Comparison of ENCODE assay signal across 8 cellular contexts in the genomic region with DNA sequence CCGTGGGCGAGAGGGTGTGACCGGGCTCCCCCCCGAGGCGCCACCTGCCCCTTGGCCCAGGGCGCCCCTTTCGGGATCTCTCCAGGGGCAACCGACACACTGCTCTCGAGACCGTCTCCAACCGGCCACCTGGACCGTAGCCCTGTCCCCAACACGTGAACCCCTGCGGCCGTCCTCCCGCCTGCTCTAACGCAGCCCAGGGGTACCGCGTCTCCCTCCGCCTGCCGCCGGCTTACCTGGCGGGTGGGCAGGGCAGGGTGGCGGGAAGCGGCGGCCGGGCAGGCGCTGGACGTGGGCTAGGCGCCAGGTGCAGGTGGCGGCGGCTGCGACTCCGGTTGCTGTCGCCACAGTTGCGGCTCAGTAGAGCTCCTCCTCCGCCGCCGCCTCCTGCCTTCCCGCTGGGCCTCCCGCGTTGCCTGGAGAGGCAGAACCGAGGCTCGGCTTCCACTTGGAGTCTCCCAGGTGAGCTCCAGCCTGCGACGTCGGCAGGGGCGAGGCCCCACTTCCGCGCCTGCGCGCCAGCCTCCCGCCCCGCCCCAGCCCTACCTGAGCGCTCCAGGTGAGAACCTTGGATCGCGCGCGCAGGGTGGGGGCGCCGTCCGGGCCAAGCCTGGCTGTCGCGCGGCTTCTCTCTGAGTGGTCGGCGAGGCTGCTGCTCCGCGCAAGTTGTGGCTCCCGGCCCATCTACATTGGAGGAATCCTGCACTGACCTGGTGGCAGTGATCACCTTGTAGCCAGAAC. TPM values are rescaled to one million over a fixed set of nuclear protein-coding genes. Genes with fewer than 3 reads are reported as not detected.
DNase-seq lines count a peak whose midpoint lies in the region; TF ChIP-seq lines count a peak whose summit lies in the region.

A gene (minus strand): TSS at position 469 of the 741 bp plus-strand sequence. CDS start 23,547 bp downstream, outside the sequence.

- H3K27ac ChIP-seq in GM23248 (no peak within 1 kb of the TSS), MM.1S (ENCODE audit: low read length) (peak within 1 kb of the TSS; percentile 100), testis (no peak within 1 kb of the TSS)

- no peaks in the 10 kb centered on the region for H3K27me3 ChIP-seq in GM23248 (replicated peaks; ENCODE audit: insufficient read depth)
- H3K27me3 ChIP-seq in MM.1S (replicated peaks; ENCODE audit: insufficient read depth, low read length), result no peaks in the 10 kb centered on the region
- H3K27me3 ChIP-seq in testis, result no peaks in the 10 kb centered on the region

- no peaks in the 10 kb centered on the region for H3K79me2 ChIP-seq in GM23248 (ENCODE audit: insufficient read depth)
- H3K79me2 ChIP-seq in MM.1S (ENCODE audit: low read length), result peaks cover 45% of the 10 kb centered on the region

- in situ Hi-C loops in G401 (cut with HindIII; ENCODE audit: low sequenced_read_pairs), result no loop called here
- in situ Hi-C loops in GM23248 (cut with MboI), result no loop called here

- H2AFZ ChIP-seq in GM23248, result peak within 1 kb of the TSS; percentile 80
- H2AFZ ChIP-seq in MM.1S (ENCODE audit: low read length), result peak within 1 kb of the TSS; percentile 74

- no peak for TF ChIP-seq POLR2A in testis (IDR thresholded peaks at IDR 0.05)

- DNase-seq in G401 (ENCODE audit: low spot score) (peak; percentile 14), GM23248 (peak; percentile 40), MM.1S (peak; percentile 72), mesenteric fat pad (ENCODE audit: low spot score) (peak; percentile 92), testis (peak; percentile 46), dermis blood vessel endothelial cell (no peak)
- peak; percentile 34 for DNase-seq in activated CD4-positive, alpha-beta T cell treated with anti-CD3 and anti-CD28 coated beads for 48 hours
- DNase-seq in effector CD4-positive, alpha-beta T cell, result peak; percentile 2

- H3K4me2 ChIP-seq in GM23248 (ENCODE audit: unreplicated experiment), result peak within 1 kb of the TSS; percentile 81
- H3K4me2 ChIP-seq in MM.1S (ENCODE audit: low read depth, low read length), result peak within 1 kb of the TSS; percentile 91

- intact Hi-C loops in testis (cut with DNase I; ENCODE audit: low total_unique reads), result no loop called here

- peaks cover 20% of the 10 kb centered on the region; the same call in 1 of the 2 replicates for H3F3A ChIP-seq in GM23248 (ENCODE audit: insufficient read depth)
- peaks cover 16% of the 10 kb centered on the region; the same call in 1 of the 2 replicates for H3F3A ChIP-seq in MM.1S (ENCODE audit: insufficient read depth, low read length)

- H4K20me1 ChIP-seq in GM23248 (ENCODE audit: insufficient read depth) (no peaks in the 10 kb centered on the region), MM.1S (ENCODE audit: insufficient read depth, low read length) (no peaks in the 10 kb centered on the region)

- H3K9me3 ChIP-seq in GM23248 (ENCODE audit: low read depth) (no peaks in the 10 kb centered on the region), MM.1S (replicated peaks; ENCODE audit: insufficient read depth, low read length) (no peaks in the 10 kb centered on the region), testis (no peaks in the 10 kb centered on the region)

- 0 to 1% methylated on average over 15 to 34 of the region's 70 CpGs for WGBS in GM23248 (ENCODE audit: low coverage in 1 of 2, low lambda C conversion rate in 2 of 2, missing lambda C conversion rate in 2 of 2), 2 experiments
- 2 to 20% methylated on average over 1 to 43 of the region's 70 CpGs for WGBS in testis, 2 donors

- peaks cover 27% of the 10 kb centered on the region for H3K4me1 ChIP-seq in GM23248 (ENCODE audit: insufficient read depth)
- H3K4me1 ChIP-seq in MM.1S (ENCODE audit: low read length), result peaks cover 14% of the 10 kb centered on the region
- H3K4me1 ChIP-seq in testis, result no peaks in the 10 kb centered on the region

- TF ChIP-seq CTCF in MM.1S (IDR thresholded peaks at IDR 0.05; ENCODE audit: low read length) (no peak), testis (IDR thresholded peaks at IDR 0.05) (no peak)

- H3K4me3 ChIP-seq in GM23248 (peak within 1 kb of the TSS; percentile 67), MM.1S (ENCODE audit: low read length) (peak within 1 kb of the TSS; percentile 84), testis (peak within 1 kb of the TSS; percentile 44 to 68)

- H3K9ac ChIP-seq in GM23248 (0 out of 2 replicates have a peak within 1 kb of the TSS, but pooled peaks have one; percentile 20), MM.1S (ENCODE audit: low read length) (peak within 1 kb of the TSS; percentile 96)

- H3K36me3 ChIP-seq in GM23248 (ENCODE audit: low read depth) (no peaks in the 10 kb centered on the region), MM.1S (replicated peaks; ENCODE audit: insufficient read depth, low read length) (no peaks in the 10 kb centered on the region), testis (ENCODE audit: low read depth, missing control alignments) (no peaks in the 10 kb centered on the region)

- H3K9me2 ChIP-seq in GM23248 (ENCODE audit: insufficient read depth), result no peaks in the 10 kb centered on the region
- no peaks in the 10 kb centered on the region for H3K9me2 ChIP-seq in MM.1S (replicated peaks; ENCODE audit: insufficient read depth, low read length)

RNA-seq across cellular contexts. Expression of the gene that starts here (rescaled TPM):
- total RNA-seq in G401 (2014; rRNA removed; shearing (Covaris generic)), result not detected in 2 replicates
- total RNA-seq in GM23248 (2014; rRNA removed; shearing (Covaris generic)), result 1.1 TPM in 1 of 2 replicates, not detected in the other
- polyA plus RNA-seq in GM23248 (2016; fragmentation: Nextera tagmentation; extraction: Ambion mirVana) (0.30 and 0.40 TPM in 2 replicates), testis (ENCODE audit: insufficient read depth, low read depth, low replicate concordance) (45.0 TPM)
- total RNA-seq in mesenteric fat pad (1.1 TPM), testis (10 to 100 TPM; 13.4 to 16.6 TPM), dermis blood vessel endothelial cell (0.34 TPM in 1 of 2 replicates, not detected in the other)

Comparison
In these comparisons a context has a peak if more than half of its experiments do, and no peak if none do; other contexts are left out.
1. RNA of the gene that starts here (polyA plus RNA-seq): 45.0 TPM in testis (single experiment); 0.30 to 0.40 TPM in GM23248; every median in the first group is over 10 times any median in the second.
2. Peak in DNase-seq in G401; RNA of the gene not detected or under 1 TPM.
3. Peak in every context shown above with its lines, with median percentiles within 50 percentile points of each other: H3K4me3 ChIP-seq.